1 cellular context compared by ENCODE assay signal in the genomic region with DNA sequence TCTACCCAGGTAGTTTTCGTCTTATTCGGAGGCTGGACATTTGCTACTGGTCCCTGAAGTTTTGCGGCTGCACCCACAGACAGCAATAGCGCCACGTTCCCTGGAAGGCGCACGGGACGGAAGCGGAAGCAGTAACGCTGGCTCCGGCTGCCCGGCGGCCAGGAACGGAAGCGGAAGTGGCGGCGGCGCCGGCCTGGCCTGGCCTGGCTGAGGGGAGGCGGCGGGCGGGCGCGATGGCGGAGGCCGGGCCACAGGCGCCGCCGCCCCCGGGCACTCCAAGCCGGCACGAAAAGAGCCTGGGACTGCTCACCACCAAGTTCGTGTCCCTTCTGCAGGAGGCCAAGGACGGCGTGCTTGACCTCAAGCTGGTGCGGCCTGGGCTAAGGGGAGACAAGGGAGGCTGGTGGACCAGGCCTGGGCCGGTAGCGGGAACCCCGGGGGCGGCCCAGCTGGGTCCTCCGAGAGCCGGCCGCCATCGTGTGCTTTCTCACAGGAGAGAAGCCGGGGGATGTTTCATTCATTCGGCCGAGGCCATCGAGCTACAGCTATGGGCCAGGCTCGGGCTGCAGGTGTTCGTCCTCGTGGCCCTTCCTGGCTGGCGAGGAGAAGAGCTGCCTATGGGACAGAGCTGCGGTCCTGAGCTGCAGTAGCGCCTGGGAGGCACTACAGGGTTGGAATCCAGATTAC.
TF ChIP-seq lines count a peak whose summit lies in the region.

A gene with protein sequence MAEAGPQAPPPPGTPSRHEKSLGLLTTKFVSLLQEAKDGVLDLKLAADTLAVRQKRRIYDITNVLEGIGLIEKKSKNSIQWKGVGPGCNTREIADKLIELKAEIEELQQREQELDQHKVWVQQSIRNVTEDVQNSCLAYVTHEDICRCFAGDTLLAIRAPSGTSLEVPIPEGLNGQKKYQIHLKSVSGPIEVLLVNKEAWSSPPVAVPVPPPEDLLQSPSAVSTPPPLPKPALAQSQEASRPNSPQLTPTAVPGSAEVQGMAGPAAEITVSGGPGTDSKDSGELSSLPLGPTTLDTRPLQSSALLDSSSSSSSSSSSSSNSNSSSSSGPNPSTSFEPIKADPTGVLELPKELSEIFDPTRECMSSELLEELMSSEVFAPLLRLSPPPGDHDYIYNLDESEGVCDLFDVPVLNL (plus strand): TSS at position 161 of the 687 bp plus-strand sequence. CDS start 73 bp downstream, at position 234.

TF ChIP-seq in GM12878, 131 proteins besides CTCF, POLR2A, EP300 and RAD21 (continued from another document and continues in another):
- TF ChIP-seq, protein P1, sequence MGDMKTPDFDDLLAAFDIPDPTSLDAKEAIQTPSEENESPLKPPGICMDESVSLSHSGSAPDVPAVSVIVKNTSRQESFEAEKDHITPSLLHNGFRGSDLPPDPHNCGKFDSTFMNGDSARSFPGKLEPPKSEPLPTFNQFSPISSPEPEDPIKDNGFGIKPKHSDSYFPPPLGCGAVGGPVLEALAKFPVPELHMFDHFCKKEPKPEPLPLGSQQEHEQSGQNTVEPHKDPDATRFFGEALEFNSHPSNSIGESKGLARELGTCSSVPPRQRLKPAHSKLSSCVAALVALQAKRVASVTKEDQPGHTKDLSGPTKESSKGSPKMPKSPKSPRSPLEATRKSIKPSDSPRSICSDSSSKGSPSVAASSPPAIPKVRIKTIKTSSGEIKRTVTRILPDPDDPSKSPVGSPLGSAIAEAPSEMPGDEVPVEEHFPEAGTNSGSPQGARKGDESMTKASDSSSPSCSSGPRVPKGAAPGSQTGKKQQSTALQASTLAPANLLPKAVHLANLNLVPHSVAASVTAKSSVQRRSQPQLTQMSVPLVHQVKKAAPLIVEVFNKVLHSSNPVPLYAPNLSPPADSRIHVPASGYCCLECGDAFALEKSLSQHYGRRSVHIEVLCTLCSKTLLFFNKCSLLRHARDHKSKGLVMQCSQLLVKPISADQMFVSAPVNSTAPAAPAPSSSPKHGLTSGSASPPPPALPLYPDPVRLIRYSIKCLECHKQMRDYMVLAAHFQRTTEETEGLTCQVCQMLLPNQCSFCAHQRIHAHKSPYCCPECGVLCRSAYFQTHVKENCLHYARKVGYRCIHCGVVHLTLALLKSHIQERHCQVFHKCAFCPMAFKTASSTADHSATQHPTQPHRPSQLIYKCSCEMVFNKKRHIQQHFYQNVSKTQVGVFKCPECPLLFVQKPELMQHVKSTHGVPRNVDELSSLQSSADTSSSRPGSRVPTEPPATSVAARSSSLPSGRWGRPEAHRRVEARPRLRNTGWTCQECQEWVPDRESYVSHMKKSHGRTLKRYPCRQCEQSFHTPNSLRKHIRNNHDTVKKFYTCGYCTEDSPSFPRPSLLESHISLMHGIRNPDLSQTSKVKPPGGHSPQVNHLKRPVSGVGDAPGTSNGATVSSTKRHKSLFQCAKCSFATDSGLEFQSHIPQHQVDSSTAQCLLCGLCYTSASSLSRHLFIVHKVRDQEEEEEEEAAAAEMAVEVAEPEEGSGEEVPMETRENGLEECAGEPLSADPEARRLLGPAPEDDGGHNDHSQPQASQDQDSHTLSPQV (IDR thresholded peaks at IDR 0.05) = no peak
- TF ChIP-seq POLR2AphosphoS2 (IDR thresholded peaks at IDR 0.05; ENCODE audit: low read depth, low read length) = peak; percentile 70; the same call in 1 of the 2 replicates
- peak; percentile 77 for TF ChIP-seq NR2C1 (IDR thresholded peaks at IDR 0.05)
- peak; percentile 87 for TF ChIP-seq LARP7 (IDR thresholded peaks at IDR 0.05)
- TF ChIP-seq RB1 (IDR thresholded peaks at IDR 0.05; ENCODE audit: borderline replicate concordance) = peak; percentile 83
- TF ChIP-seq RCOR1 (conservative IDR thresholded peaks at IDR 0.05; ENCODE audit: low read depth, low read length) = no peak
- TF ChIP-seq, protein P2, sequence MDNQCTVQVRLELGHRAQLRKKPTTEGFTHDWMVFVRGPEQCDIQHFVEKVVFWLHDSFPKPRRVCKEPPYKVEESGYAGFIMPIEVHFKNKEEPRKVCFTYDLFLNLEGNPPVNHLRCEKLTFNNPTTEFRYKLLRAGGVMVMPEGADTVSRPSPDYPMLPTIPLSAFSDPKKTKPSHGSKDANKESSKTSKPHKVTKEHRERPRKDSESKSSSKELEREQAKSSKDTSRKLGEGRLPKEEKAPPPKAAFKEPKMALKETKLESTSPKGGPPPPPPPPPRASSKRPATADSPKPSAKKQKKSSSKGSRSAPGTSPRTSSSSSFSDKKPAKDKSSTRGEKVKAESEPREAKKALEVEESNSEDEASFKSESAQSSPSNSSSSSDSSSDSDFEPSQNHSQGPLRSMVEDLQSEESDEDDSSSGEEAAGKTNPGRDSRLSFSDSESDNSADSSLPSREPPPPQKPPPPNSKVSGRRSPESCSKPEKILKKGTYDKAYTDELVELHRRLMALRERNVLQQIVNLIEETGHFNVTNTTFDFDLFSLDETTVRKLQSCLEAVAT (IDR thresholded peaks at IDR 0.05) = peak; percentile 73; the same call in 1 of the 2 replicates
- no peak for TF ChIP-seq FOXM1 (IDR thresholded peaks at IDR 0.05; ENCODE audit: low read depth, low read length)
- TF ChIP-seq, protein P3, sequence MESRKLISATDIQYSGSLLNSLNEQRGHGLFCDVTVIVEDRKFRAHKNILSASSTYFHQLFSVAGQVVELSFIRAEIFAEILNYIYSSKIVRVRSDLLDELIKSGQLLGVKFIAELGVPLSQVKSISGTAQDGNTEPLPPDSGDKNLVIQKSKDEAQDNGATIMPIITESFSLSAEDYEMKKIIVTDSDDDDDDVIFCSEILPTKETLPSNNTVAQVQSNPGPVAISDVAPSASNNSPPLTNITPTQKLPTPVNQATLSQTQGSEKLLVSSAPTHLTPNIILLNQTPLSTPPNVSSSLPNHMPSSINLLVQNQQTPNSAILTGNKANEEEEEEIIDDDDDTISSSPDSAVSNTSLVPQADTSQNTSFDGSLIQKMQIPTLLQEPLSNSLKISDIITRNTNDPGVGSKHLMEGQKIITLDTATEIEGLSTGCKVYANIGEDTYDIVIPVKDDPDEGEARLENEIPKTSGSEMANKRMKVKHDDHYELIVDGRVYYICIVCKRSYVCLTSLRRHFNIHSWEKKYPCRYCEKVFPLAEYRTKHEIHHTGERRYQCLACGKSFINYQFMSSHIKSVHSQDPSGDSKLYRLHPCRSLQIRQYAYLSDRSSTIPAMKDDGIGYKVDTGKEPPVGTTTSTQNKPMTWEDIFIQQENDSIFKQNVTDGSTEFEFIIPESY (IDR thresholded peaks at IDR 0.05) = no peak
- no peak for TF ChIP-seq YBX1 (IDR thresholded peaks at IDR 0.05)
- TF ChIP-seq SREBF2 (IDR thresholded peaks at IDR 0.05; ENCODE audit: low read length) = 0 out of 2 replicates have a peak, but pooled peaks have one; percentile 58
- TF ChIP-seq ATF7 (IDR thresholded peaks at IDR 0.05; ENCODE audit: low read depth) = no peak; the same call in 1 of the 2 replicates
- TF ChIP-seq NRF1 (conservative IDR thresholded peaks at IDR 0.05; ENCODE audit: low read depth, low read length) = no peak
- TF ChIP-seq, protein P4, sequence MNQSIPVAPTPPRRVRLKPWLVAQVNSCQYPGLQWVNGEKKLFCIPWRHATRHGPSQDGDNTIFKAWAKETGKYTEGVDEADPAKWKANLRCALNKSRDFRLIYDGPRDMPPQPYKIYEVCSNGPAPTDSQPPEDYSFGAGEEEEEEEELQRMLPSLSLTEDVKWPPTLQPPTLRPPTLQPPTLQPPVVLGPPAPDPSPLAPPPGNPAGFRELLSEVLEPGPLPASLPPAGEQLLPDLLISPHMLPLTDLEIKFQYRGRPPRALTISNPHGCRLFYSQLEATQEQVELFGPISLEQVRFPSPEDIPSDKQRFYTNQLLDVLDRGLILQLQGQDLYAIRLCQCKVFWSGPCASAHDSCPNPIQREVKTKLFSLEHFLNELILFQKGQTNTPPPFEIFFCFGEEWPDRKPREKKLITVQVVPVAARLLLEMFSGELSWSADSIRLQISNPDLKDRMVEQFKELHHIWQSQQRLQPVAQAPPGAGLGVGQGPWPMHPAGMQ (IDR thresholded peaks at IDR 0.05; ENCODE audit: borderline replicate concordance) = no peak
- TF ChIP-seq, protein P5, sequence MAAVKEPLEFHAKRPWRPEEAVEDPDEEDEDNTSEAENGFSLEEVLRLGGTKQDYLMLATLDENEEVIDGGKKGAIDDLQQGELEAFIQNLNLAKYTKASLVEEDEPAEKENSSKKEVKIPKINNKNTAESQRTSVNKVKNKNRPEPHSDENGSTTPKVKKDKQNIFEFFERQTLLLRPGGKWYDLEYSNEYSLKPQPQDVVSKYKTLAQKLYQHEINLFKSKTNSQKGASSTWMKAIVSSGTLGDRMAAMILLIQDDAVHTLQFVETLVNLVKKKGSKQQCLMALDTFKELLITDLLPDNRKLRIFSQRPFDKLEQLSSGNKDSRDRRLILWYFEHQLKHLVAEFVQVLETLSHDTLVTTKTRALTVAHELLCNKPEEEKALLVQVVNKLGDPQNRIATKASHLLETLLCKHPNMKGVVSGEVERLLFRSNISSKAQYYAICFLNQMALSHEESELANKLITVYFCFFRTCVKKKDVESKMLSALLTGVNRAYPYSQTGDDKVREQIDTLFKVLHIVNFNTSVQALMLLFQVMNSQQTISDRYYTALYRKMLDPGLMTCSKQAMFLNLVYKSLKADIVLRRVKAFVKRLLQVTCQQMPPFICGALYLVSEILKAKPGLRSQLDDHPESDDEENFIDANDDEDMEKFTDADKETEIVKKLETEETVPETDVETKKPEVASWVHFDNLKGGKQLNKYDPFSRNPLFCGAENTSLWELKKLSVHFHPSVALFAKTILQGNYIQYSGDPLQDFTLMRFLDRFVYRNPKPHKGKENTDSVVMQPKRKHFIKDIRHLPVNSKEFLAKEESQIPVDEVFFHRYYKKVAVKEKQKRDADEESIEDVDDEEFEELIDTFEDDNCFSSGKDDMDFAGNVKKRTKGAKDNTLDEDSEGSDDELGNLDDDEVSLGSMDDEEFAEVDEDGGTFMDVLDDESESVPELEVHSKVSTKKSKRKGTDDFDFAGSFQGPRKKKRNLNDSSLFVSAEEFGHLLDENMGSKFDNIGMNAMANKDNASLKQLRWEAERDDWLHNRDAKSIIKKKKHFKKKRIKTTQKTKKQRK (IDR thresholded peaks at IDR 0.05; ENCODE audit: low read depth, low read length) = no peak
- no peak for TF ChIP-seq NFIC (IDR thresholded peaks at IDR 0.05; ENCODE audit: low read depth, low read length)
- TF ChIP-seq HDAC2 (IDR thresholded peaks at IDR 0.05) = no peak
- TF ChIP-seq, protein P6, sequence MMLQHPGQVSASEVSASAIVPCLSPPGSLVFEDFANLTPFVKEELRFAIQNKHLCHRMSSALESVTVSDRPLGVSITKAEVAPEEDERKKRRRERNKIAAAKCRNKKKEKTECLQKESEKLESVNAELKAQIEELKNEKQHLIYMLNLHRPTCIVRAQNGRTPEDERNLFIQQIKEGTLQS (IDR thresholded peaks at IDR 0.05; ENCODE audit: borderline replicate concordance, extremely low read depth, low read depth, low read length) = no peak
- no peak; the same call in 1 of the 2 replicates for TF ChIP-seq PML (IDR thresholded peaks at IDR 0.05; ENCODE audit: low read length)
- peak; percentile 33 for TF ChIP-seq SIX5 (IDR thresholded peaks at IDR 0.05; ENCODE audit: low read depth, low read length, severe bottlenecking)
- no peak for TF ChIP-seq MTA3 (IDR thresholded peaks at IDR 0.05; ENCODE audit: borderline replicate concordance, low read length)
- TF ChIP-seq, protein P7, sequence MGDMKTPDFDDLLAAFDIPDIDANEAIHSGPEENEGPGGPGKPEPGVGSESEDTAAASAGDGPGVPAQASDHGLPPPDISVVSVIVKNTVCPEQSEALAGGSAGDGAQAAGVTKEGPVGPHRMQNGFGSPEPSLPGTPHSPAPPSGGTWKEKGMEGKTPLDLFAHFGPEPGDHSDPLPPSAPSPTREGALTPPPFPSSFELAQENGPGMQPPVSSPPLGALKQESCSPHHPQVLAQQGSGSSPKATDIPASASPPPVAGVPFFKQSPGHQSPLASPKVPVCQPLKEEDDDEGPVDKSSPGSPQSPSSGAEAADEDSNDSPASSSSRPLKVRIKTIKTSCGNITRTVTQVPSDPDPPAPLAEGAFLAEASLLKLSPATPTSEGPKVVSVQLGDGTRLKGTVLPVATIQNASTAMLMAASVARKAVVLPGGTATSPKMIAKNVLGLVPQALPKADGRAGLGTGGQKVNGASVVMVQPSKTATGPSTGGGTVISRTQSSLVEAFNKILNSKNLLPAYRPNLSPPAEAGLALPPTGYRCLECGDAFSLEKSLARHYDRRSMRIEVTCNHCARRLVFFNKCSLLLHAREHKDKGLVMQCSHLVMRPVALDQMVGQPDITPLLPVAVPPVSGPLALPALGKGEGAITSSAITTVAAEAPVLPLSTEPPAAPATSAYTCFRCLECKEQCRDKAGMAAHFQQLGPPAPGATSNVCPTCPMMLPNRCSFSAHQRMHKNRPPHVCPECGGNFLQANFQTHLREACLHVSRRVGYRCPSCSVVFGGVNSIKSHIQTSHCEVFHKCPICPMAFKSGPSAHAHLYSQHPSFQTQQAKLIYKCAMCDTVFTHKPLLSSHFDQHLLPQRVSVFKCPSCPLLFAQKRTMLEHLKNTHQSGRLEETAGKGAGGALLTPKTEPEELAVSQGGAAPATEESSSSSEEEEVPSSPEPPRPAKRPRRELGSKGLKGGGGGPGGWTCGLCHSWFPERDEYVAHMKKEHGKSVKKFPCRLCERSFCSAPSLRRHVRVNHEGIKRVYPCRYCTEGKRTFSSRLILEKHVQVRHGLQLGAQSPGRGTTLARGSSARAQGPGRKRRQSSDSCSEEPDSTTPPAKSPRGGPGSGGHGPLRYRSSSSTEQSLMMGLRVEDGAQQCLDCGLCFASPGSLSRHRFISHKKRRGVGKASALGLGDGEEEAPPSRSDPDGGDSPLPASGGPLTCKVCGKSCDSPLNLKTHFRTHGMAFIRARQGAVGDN (IDR thresholded peaks at IDR 0.05) = peak; percentile 70
- TF ChIP-seq TCF7 (IDR thresholded peaks at IDR 0.05; ENCODE audit: borderline replicate concordance) = no peak
- TF ChIP-seq ETV6 (conservative IDR thresholded peaks at IDR 0.05 in 1 of 2, IDR thresholded peaks at IDR 0.05 in 1 of 2; ENCODE audit: borderline replicate concordance in 1 of 2, low read depth in 1 of 2) = peak; percentile 94 to 97; a peak in 3 of 4 replicates
- TF ChIP-seq, protein P8, sequence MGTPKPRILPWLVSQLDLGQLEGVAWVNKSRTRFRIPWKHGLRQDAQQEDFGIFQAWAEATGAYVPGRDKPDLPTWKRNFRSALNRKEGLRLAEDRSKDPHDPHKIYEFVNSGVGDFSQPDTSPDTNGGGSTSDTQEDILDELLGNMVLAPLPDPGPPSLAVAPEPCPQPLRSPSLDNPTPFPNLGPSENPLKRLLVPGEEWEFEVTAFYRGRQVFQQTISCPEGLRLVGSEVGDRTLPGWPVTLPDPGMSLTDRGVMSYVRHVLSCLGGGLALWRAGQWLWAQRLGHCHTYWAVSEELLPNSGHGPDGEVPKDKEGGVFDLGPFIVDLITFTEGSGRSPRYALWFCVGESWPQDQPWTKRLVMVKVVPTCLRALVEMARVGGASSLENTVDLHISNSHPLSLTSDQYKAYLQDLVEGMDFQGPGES (IDR thresholded peaks at IDR 0.05) = peak; percentile 93
- no peak for TF ChIP-seq RAD51 (IDR thresholded peaks at IDR 0.05)
- no peak for TF ChIP-seq BRCA1 (IDR thresholded peaks at IDR 0.05; ENCODE audit: low read depth, low read length)
- TF ChIP-seq CEBPB (IDR thresholded peaks at IDR 0.05; ENCODE audit: borderline replicate concordance in 1 of 2, low read depth in 2 of 2, low read length in 2 of 2) = no peak
- TF ChIP-seq, protein P9, sequence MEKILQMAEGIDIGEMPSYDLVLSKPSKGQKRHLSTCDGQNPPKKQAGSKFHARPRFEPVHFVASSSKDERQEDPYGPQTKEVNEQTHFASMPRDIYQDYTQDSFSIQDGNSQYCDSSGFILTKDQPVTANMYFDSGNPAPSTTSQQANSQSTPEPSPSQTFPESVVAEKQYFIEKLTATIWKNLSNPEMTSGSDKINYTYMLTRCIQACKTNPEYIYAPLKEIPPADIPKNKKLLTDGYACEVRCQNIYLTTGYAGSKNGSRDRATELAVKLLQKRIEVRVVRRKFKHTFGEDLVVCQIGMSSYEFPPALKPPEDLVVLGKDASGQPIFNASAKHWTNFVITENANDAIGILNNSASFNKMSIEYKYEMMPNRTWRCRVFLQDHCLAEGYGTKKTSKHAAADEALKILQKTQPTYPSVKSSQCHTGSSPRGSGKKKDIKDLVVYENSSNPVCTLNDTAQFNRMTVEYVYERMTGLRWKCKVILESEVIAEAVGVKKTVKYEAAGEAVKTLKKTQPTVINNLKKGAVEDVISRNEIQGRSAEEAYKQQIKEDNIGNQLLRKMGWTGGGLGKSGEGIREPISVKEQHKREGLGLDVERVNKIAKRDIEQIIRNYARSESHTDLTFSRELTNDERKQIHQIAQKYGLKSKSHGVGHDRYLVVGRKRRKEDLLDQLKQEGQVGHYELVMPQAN (conservative IDR thresholded peaks at IDR 0.05) = peak; percentile 96
